9 cellular contexts compared by ENCODE assay signal in genomic region chr1:9628541-9629444, GRCh38. TPM values are rescaled to one million over a fixed set of nuclear protein-coding genes. Genes with fewer than 3 reads are reported as not detected.
A peak's percentile ranks its signal among the peaks of the same experiment; 100 is the strongest.
DNase-seq lines count a peak whose midpoint lies in the region; ATAC-seq and TF ChIP-seq lines count a peak whose summit lies in the region.
"Had no signal": no experiment of that assay in that cellular context is flagged by ENCODE, and none has a peak within 500 bp of the region (broad histone marks: within the 10 kb centered on the region; RNA-seq: fewer than 3 reads in every experiment).

No MANE protein-coding gene starts in this region.

- no peak for TF ChIP-seq EP300 in suprapubic skin (IDR thresholded peaks at IDR 0.05)

- no peaks in the 10 kb centered on the region for H3K9me3 Mint-ChIP-seq in activated CD8-positive, alpha-beta T cell treated with anti-CD3 and anti-CD28 coated beads for 36 hours

- POLR2A ChIA-PET in activated CD8-positive, alpha-beta T cell treated with anti-CD3 and anti-CD28 coated beads for 36 hours (lab: Charles Lee), result interaction anchor here (1.0 to 17.1 kb wide), 13 partner anchors 14 to 193 kb away, joined by 3 to 335 read pairs (median 5); partner anchors contain the start of gene PIK3CD

- peak; percentile 93 for DNase-seq in activated CD8-positive, alpha-beta T cell treated with anti-CD3 and anti-CD28 coated beads for 36 hours
- DNase-seq in glomerular visceral epithelial cell (ENCODE audit: extremely low spot score), result peak; percentile 25
- DNase-seq in stimulated activated naive CD8-positive, alpha-beta T cell treated with anti-CD3 and anti-CD28 coated beads, Interleukin-15, Interleukin-2, amounts not matched to agents 100 U/mL and 50 U/mL, for 24 hours, result peak; percentile 82
- DNase-seq in suprapubic skin (ENCODE audit: low spot score in 2 of 2), result no peak
- DNase-seq in ascending aorta (ENCODE audit: low spot score in 2 of 2), result no peak
- no peak for DNase-seq in heart right ventricle
- DNase-seq: MM.1S had no signal

- H3K27me3 ChIP-seq in suprapubic skin, result peaks cover 4% of the 10 kb centered on the region
- no peaks in the 10 kb centered on the region for H3K27me3 ChIP-seq in ascending aorta
- H3K27me3 ChIP-seq in heart right ventricle, result peaks cover 0 to 18% (median 17%) of the 10 kb centered on the region in 7 donors

- intact Hi-C loops in activated CD8-positive, alpha-beta T cell treated with anti-CD3 and anti-CD28 coated beads for 36 hours (cut with micrococcal nuclease), result loop anchor here (1.0 to 5.0 kb wide), 5 partner anchors 24 to 239 kb away; no protein-coding TSS in a partner anchor
- intact Hi-C loops in ascending aorta (cut with DNase I), result loop anchor here (5.0 kb wide), 1 partner anchor 59 kb away; no protein-coding TSS in a partner anchor
- intact Hi-C loops in heart right ventricle (cut with DNase I), result loop anchor here in 6 of 10 donors (5.0 to 10.0 kb wide), 7 partner anchors 56 to 804 kb away; partner anchors contain the start of gene CENPS (in 1 of the 6)

- no peaks in the 10 kb centered on the region for H3K27me3 Mint-ChIP-seq in activated CD8-positive, alpha-beta T cell treated with anti-CD3 and anti-CD28 coated beads for 36 hours

- TF ChIP-seq CTCF in activated CD8-positive, alpha-beta T cell treated with anti-CD3 and anti-CD28 coated beads for 36 hours (IDR thresholded peaks at IDR 0.05), result no peak
- TF ChIP-seq CTCF in suprapubic skin (IDR thresholded peaks at IDR 0.05), result no peak
- no peak for TF ChIP-seq CTCF in ascending aorta (IDR thresholded peaks at IDR 0.05)
- TF ChIP-seq CTCF in heart right ventricle (IDR thresholded peaks at IDR 0.05), result no peak

- H3K4me1 Mint-ChIP-seq in activated CD8-positive, alpha-beta T cell treated with anti-CD3 and anti-CD28 coated beads for 36 hours (ENCODE audit: low read depth), result peaks cover 39% of the 10 kb centered on the region

- H3K9me3 ChIP-seq in suprapubic skin (no peaks in the 10 kb centered on the region), ascending aorta (no peaks in the 10 kb centered on the region), heart right ventricle (no peaks in the 10 kb centered on the region)

- no peak for TF ChIP-seq POLR2A in suprapubic skin (IDR thresholded peaks at IDR 0.05)

- peak overlapping the region; percentile 96 for H3K27ac Mint-ChIP-seq in activated CD8-positive, alpha-beta T cell treated with anti-CD3 and anti-CD28 coated beads for 36 hours

- CTCF ChIA-PET in activated CD8-positive, alpha-beta T cell treated with anti-CD3 and anti-CD28 coated beads for 36 hours (lab: Charles Lee), result interaction anchor here (0.8 to 8.1 kb wide), 17 partner anchors 10 to 239 kb away, joined by 3 to 160 read pairs (median 9); partner anchors contain the start of gene PIK3CD

- H3K4me3 ChIP-seq in suprapubic skin (no peak overlapping the region), ascending aorta (no peak overlapping the region), heart right ventricle (peak overlapping the region in 1 of 10 donors; percentile 47)

- H3K36me3 ChIP-seq in suprapubic skin, result no peaks in the 10 kb centered on the region
- no peaks in the 10 kb centered on the region for H3K36me3 ChIP-seq in ascending aorta
- no peaks in the 10 kb centered on the region for H3K36me3 ChIP-seq in heart right ventricle

- 80% methylated on average over 22 of the region's 23 CpGs for WGBS in suprapubic skin
- 71 to 72% methylated on average over 22 to 23 of the region's 23 CpGs for WGBS in heart right ventricle, 2 donors

- peak; percentile 17 for ATAC-seq in HG03095 (IDR thresholded peaks at IDR 0.05; ENCODE audit: unreplicated experiment)
- ATAC-seq in activated CD8-positive, alpha-beta T cell treated with anti-CD3 and anti-CD28 coated beads for 36 hours, result peak; percentile 64
- ATAC-seq in stimulated activated naive CD8-positive, alpha-beta T cell treated with anti-CD3 and anti-CD28 coated beads, Interleukin-15, Interleukin-2, amounts not matched to agents 100 U/mL and 50 U/mL, for 24 hours, result peak; percentile 74
- ATAC-seq in heart right ventricle, result no peak
- ATAC-seq in GM19467 (IDR thresholded peaks at IDR 0.05; ENCODE audit: unreplicated experiment), result no peak

- peak overlapping the region; percentile 98 for H3K4me3 Mint-ChIP-seq in activated CD8-positive, alpha-beta T cell treated with anti-CD3 and anti-CD28 coated beads for 36 hours

- peaks cover 50% of the 10 kb centered on the region for H3K36me3 Mint-ChIP-seq in activated CD8-positive, alpha-beta T cell treated with anti-CD3 and anti-CD28 coated beads for 36 hours (ENCODE audit: low read depth)

- H3K4me1 ChIP-seq in suprapubic skin (peaks cover 5% of the 10 kb centered on the region), ascending aorta (no peaks in the 10 kb centered on the region), heart right ventricle (peaks cover 0 to 59% (median 4%) of the 10 kb centered on the region in 9 donors)

- H3K27ac ChIP-seq in suprapubic skin, result no peak overlapping the region
- no peak overlapping the region for H3K27ac ChIP-seq in ascending aorta
- H3K27ac ChIP-seq in heart right ventricle, result peak overlapping the region in 1 of 10 donors; percentile 89

RNA-seq across cellular contexts. Expression of gene PIK3CD, which starts 22.7 kb away (rescaled TPM):
- total RNA-seq in activated CD8-positive, alpha-beta T cell treated with anti-CD3 and anti-CD28 coated beads for 36 hours, result 100 to 1,000 TPM; 152 to 158 TPM
- 1 to 10 TPM; 4.0 to 8.6 (median 6.4) TPM for total RNA-seq in suprapubic skin
- 19.7 TPM for total RNA-seq in ascending aorta
- 10 to 100 TPM in 1 of 10 donors, 1 to 10 TPM in 9; 1.9 to 12.1 (median 3.0) TPM for total RNA-seq in heart right ventricle
- 1 to 10 TPM; 1.0 to 2.7 TPM for polyA plus RNA-seq in heart right ventricle

RNA-seq across cellular contexts. Expression of gene TMEM201, which starts 40.1 kb away (rescaled TPM):
- total RNA-seq in activated CD8-positive, alpha-beta T cell treated with anti-CD3 and anti-CD28 coated beads for 36 hours, result 10 to 100 TPM; 16.2 to 18.1 TPM
- total RNA-seq in suprapubic skin (10 to 100 TPM; 11.6 to 14.6 (median 11.9) TPM), ascending aorta (12.8 TPM), heart right ventricle (10 to 100 TPM; 13.3 to 26.0 (median 18.3) TPM)
- 10 to 100 TPM; 10.7 to 13.7 TPM for polyA plus RNA-seq in heart right ventricle

Comparison
In these comparisons a context has a peak if more than half of its experiments do, and no peak if none do; other contexts are left out.
1. ATAC-seq: peak in HG03095 (single experiment), activated CD8-positive, alpha-beta T cell treated with anti-CD3 and anti-CD28 coated beads for 36 hours (single experiment) and stimulated activated naive CD8-positive, alpha-beta T cell treated with anti-CD3 and anti-CD28 coated beads, Interleukin-15, Interleukin-2, amounts not matched to agents 100 U/mL and 50 U/mL, for 24 hours (single experiment); none in heart right ventricle (0 of 8) and GM19467 (single experiment).
2. DNase-seq: peak in activated CD8-positive, alpha-beta T cell treated with anti-CD3 and anti-CD28 coated beads for 36 hours (single experiment), glomerular visceral epithelial cell (single experiment) and stimulated activated naive CD8-positive, alpha-beta T cell treated with anti-CD3 and anti-CD28 coated beads, Interleukin-15, Interleukin-2, amounts not matched to agents 100 U/mL and 50 U/mL, for 24 hours (single experiment); none in suprapubic skin (0 of 2), ascending aorta (0 of 2) and heart right ventricle (0 of 2).